Comparison of ENCODE assay signal across 18 cellular contexts in genomic region chr4:182192511-182193181, GRCh38. TPM values are rescaled to one million over a fixed set of nuclear protein-coding genes. Genes with fewer than 3 reads are reported as not detected.
A peak's percentile ranks its signal among the peaks of the same experiment; 100 is the strongest.
DNase-seq lines count a peak whose midpoint lies in the region; ATAC-seq and TF ChIP-seq lines count a peak whose summit lies in the region.
"Had no signal": no experiment of that assay in that cellular context is flagged by ENCODE, and none has a peak within 500 bp of the region (broad histone marks: within the 10 kb centered on the region; RNA-seq: fewer than 3 reads in every experiment).

No MANE protein-coding gene starts in this region.

- no peak for TF ChIP-seq POLR2A in prostate gland (IDR thresholded peaks at IDR 0.05)

- H3K56ac ChIP-seq in mesendoderm (ENCODE audit: low read length), result no peak overlapping the region

- H3K79me2 ChIP-seq in ACC112 (ENCODE audit: control insufficient read depth, insufficient read depth, low read length, unreplicated experiment) (peaks cover 25% of the 10 kb centered on the region), mesendoderm (ENCODE audit: control insufficient read depth, insufficient read depth, low read length) (peaks cover 11% of the 10 kb centered on the region)

- H2AK5ac ChIP-seq in mesendoderm (ENCODE audit: low read length), result no peak overlapping the region

- H2BK15ac ChIP-seq in mesendoderm (replicated peaks; ENCODE audit: low read depth), result no peak overlapping the region

- H3K27me3 ChIP-seq in ACC112 (ENCODE audit: insufficient read depth, low read length), result no peaks in the 10 kb centered on the region
- H3K27me3 ChIP-seq in mesendoderm (ENCODE audit: insufficient read depth, low read length, poor library complexity), result no peaks in the 10 kb centered on the region
- no peaks in the 10 kb centered on the region for H3K27me3 ChIP-seq in prostate gland (replicated peaks; ENCODE audit: insufficient read depth)
- H3K27me3 ChIP-seq: body of pancreas had no signal

- H3K9ac ChIP-seq in mesendoderm (ENCODE audit: low read length), result no peak overlapping the region

- H3K4me2 ChIP-seq in mesendoderm (ENCODE audit: low read length), result no peak overlapping the region

- no peak overlapping the region for H4K8ac ChIP-seq in mesendoderm (ENCODE audit: low read depth, low read length)

- H3K4ac ChIP-seq in mesendoderm (ENCODE audit: low read depth, low read length), result no peak overlapping the region

- H3K27ac ChIP-seq in ACC112 (ENCODE audit: low read depth, low read length) (peak overlapping the region; percentile 42), mesendoderm (ENCODE audit: low read depth, low read length) (no peak overlapping the region), prostate gland (no peak overlapping the region)
- H3K27ac ChIP-seq: body of pancreas had no signal

- DNase-seq in NCI-H1930 (lab: John Stamatoyannopoulos, UW) (peak; percentile 55 to 72), dedifferentiated amniotic fluid mesenchymal stem cell (ENCODE audit: extremely low spot score) (peak; percentile 34), mesendoderm (no peak), NCI-H446 (lab: John Stamatoyannopoulos, UW) (no peak), prostate gland (ENCODE audit: low spot score) (no peak), NCI-H2081 treated with DMSO at 0.1 percent for 48 hours (lab: John Stamatoyannopoulos, UW) (no peak)
- DNase-seq: activated CD8-positive, alpha-beta T cell treated with anti-CD3 and anti-CD28 coated beads for 36 hours; body of pancreas; effector memory CD4-positive, alpha-beta T cell; GDM1; glutamatergic neuron; NCI-H1092; NCI-H2171 treated with DMSO at 0.1 percent for 48 hours; retina; SIG-M5 had no signal

- H3K4me3 ChIP-seq in ACC112 (ENCODE audit: low read depth, low read length) (peak overlapping the region; percentile 4; the same call in 1 of the 2 replicates), mesendoderm (ENCODE audit: low read length) (no peak overlapping the region), prostate gland (no peak overlapping the region)
- H3K4me3 ChIP-seq: body of pancreas had no signal

- no peak overlapping the region for H2BK5ac ChIP-seq in mesendoderm (ENCODE audit: low read length)

- H4K5ac ChIP-seq in mesendoderm (ENCODE audit: low read length), result no peak overlapping the region

- H3K79me1 ChIP-seq in mesendoderm (ENCODE audit: low read length), result peaks cover 8% of the 10 kb centered on the region

- intact Hi-C loops in prostate gland (cut with DNase I), result no loop called here

- no peaks in the 10 kb centered on the region for H3K36me3 ChIP-seq in ACC112 (ENCODE audit: insufficient read depth, low read length)
- no peaks in the 10 kb centered on the region for H3K36me3 ChIP-seq in mesendoderm (ENCODE audit: control insufficient read depth, insufficient read depth, low read length)
- no peaks in the 10 kb centered on the region for H3K36me3 ChIP-seq in prostate gland

- H2AFZ ChIP-seq in ACC112 (ENCODE audit: low read length, unreplicated experiment), result peak overlapping the region; percentile 27

- no peak for TF ChIP-seq CTCF in prostate gland (IDR thresholded peaks at IDR 0.05)

- peak overlapping the region; percentile 39 for H3K18ac ChIP-seq in mesendoderm (ENCODE audit: low read length)

- no peaks in the 10 kb centered on the region for H3K9me3 ChIP-seq in prostate gland
- H3K9me3 ChIP-seq: body of pancreas had no signal

- WGBS in mesendoderm (ENCODE audit: extremely low coverage, insufficient coverage, low lambda C conversion rate), result no CpG with 5 or more reads among the region's 1 CpG
- 47% methylated on average over 1 of the region's 1 CpG for WGBS in prostate gland

- H3K4me1 ChIP-seq in ACC112 (ENCODE audit: control insufficient read depth, insufficient read depth, low read length, unreplicated experiment), result peaks cover 46% of the 10 kb centered on the region
- peaks cover 10% of the 10 kb centered on the region for H3K4me1 ChIP-seq in mesendoderm (ENCODE audit: control insufficient read depth, low read depth, low read length)
- no peaks in the 10 kb centered on the region for H3K4me1 ChIP-seq in prostate gland (replicated peaks)
- H3K4me1 ChIP-seq: body of pancreas had no signal

- no peak for ATAC-seq in GM21737 (IDR thresholded peaks at IDR 0.05; ENCODE audit: unreplicated experiment)
- ATAC-seq: activated CD8-positive, alpha-beta T cell treated with anti-CD3 and anti-CD28 coated beads for 36 hours; body of pancreas; stimulated activated memory B cell treated with anti-CD40 and anti-IgM and Interleukin-4, amounts not matched to agents 10 μg/mL and 1 μg/mL and 100 μg/mL, for 72 hours had no signal

- H2BK120ac ChIP-seq in mesendoderm (ENCODE audit: low read depth, low read length), result no peak overlapping the region

- H3K23ac ChIP-seq in mesendoderm (ENCODE audit: low read length), result no peak overlapping the region

RNA-seq across cellular contexts. Expression of gene TENM3, which starts 50.6 kb away (rescaled TPM):
- 20.7 TPM for polyA plus RNA-seq in mesendoderm (2013, experiment 1 of 2)
- polyA plus RNA-seq in mesendoderm (2013, experiment 2 of 2), result 20.5 TPM
- total RNA-seq in prostate gland, result 10 to 100 TPM; 21.4 to 52.3 TPM
- total RNA-seq: activated CD8-positive, alpha-beta T cell treated with anti-CD3 and anti-CD28 coated beads for 36 hours had no signal

Comparison
In these comparisons a context has a peak if more than half of its experiments do, and no peak if none do; other contexts are left out.
1. DNase-seq: peak in NCI-H1930 (2 of 2) and dedifferentiated amniotic fluid mesenchymal stem cell (single experiment); none in mesendoderm (single experiment), NCI-H446 (0 of 2), prostate gland (single experiment) and NCI-H2081 treated with DMSO at 0.1 percent for 48 hours (single experiment).